In the genomic region with DNA sequence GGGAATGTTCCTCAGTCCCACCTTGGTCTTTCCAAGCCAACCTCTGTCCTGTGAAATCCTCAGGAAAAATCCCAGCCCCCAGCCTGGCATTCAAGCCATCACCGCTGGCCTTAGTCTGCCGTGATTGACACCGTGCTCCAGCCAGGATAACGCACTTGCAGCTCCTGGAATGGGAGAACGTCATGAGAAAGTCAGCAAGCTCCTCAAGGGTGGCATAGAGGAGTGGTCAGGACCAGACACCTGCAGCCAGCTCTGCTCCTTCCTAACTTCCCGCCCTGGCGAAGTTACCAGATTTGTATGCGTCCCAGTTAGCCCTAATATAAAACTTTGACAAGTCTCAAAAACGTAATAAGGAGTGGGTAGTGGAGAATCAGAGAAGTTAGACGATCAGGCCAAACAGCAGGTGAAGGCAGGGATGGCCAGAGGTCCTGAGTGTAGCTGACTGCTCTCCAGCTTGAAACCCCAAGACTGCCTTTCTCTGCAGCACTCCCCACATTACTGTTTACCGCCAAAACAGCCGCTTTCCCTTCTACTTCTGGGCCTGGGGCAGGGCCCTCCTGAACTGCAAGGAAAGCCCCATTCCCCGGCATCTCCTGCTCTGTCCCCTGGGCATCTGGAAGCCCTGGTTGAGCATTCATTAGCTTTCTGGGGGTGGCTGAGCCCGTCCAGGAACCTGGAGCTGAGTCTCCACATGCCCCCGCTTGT, we compare ENCODE assay signal across 1 cellular context.
TF ChIP-seq lines count a peak whose summit lies in the region.

No MANE protein-coding gene starts in this region.

TF ChIP-seq in IMR-90, 13 proteins besides CTCF, POLR2A, EP300 and RAD21 (continued from another document):
- TF ChIP-seq MXI1 (IDR thresholded peaks at IDR 0.05; ENCODE audit: borderline replicate concordance, low read depth, low read length), result no peak
- no peak for TF ChIP-seq BHLHE40 (IDR thresholded peaks at IDR 0.05; ENCODE audit: low read depth, low read length)
- TF ChIP-seq, protein P1, sequence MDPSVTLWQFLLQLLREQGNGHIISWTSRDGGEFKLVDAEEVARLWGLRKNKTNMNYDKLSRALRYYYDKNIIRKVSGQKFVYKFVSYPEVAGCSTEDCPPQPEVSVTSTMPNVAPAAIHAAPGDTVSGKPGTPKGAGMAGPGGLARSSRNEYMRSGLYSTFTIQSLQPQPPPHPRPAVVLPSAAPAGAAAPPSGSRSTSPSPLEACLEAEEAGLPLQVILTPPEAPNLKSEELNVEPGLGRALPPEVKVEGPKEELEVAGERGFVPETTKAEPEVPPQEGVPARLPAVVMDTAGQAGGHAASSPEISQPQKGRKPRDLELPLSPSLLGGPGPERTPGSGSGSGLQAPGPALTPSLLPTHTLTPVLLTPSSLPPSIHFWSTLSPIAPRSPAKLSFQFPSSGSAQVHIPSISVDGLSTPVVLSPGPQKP (IDR thresholded peaks at IDR 0.05; ENCODE audit: borderline replicate concordance, low read depth, low read length), result no peak
- no peak for TF ChIP-seq NFE2L2 (IDR thresholded peaks at IDR 0.05; ENCODE audit: low read depth, low read length)
- TF ChIP-seq SMC3 (IDR thresholded peaks at IDR 0.05; ENCODE audit: low read depth, low read length), result no peak
- no peak for TF ChIP-seq RFX5 (IDR thresholded peaks at IDR 0.05; ENCODE audit: low read depth, low read length)
- TF ChIP-seq MAZ (IDR thresholded peaks at IDR 0.05; ENCODE audit: borderline replicate concordance, low read depth, low read length), result no peak
- no peak for TF ChIP-seq CHD1 (IDR thresholded peaks at IDR 0.05; ENCODE audit: low read depth, low read length)
- TF ChIP-seq RCOR1 (IDR thresholded peaks at IDR 0.05; ENCODE audit: insufficient replicate concordance, low read length), result no peak
